ENCODE assay signal across 24 cellular contexts in the genomic region with DNA sequence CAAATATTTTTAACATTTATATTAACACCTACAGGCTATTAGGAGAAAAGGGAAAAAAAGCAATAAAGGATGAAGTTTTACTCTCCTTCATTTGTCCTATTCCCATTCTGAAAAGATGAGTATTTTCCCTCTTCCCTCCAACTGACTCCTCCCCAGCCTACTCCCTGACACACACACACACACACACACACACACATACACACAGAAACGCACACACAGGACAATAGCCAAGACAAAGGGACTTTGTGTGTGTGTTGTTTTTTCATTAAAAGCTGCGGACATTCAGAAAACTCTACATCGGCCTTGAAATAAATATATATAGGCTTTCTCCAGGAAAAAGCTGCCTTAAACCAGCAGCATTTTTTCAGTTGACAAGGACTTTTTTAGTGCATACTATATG.
"Had no signal": no experiment of that assay in that cellular context is flagged by ENCODE, and none has a peak within 500 bp of the region (broad histone marks: within the 10 kb centered on the region; RNA-seq: fewer than 3 reads in every experiment).

No MANE protein-coding gene starts in this region.

- ATAC-seq: naive thymus-derived CD8-positive, alpha-beta T cell; natural killer cell treated with Interleukin-12 subunit alpha and Interleukin-12 subunit beta and Interleukin-15 and Interleukin-18, amount 100 ng/mL, for 72 hours; pancreas; psoas muscle; right cardiac atrium; right lobe of liver; stimulated activated effector memory CD8-positive, alpha-beta T cell treated with anti-CD3 and anti-CD28 coated beads, Interleukin-12 subunit alpha, Interleukin-12 subunit beta, amount 100 ng/mL, for 72 hours; stimulated activated naive B cell treated with anti-CD40 and anti-IgM and Interleukin-4, amounts not matched to agents 10 μg/mL and 1 μg/mL and 100 μg/mL, for 72 hours; upper lobe of right lung had no signal

- H3K4me1 ChIP-seq: pancreas, psoas muscle, right lobe of liver, sigmoid colon, stomach, tibial artery, transverse colon, upper lobe of right lung, uterus had no signal

- H3K4me3 ChIP-seq: pancreas, psoas muscle, right lobe of liver, sigmoid colon, stomach, thoracic aorta, tibial artery, transverse colon, upper lobe of right lung, uterus had no signal

- H3K27ac ChIP-seq: neutrophil, pancreas, psoas muscle, right lobe of liver, sigmoid colon, stomach, thoracic aorta, tibial artery, transverse colon, upper lobe of right lung, uterus had no signal

- H3K27me3 ChIP-seq: neutrophil, pancreas, right lobe of liver, sigmoid colon, stomach, tibial artery, transverse colon, upper lobe of right lung, uterus had no signal

- H3K36me3 ChIP-seq: pancreas, right lobe of liver, sigmoid colon, thoracic aorta, tibial artery, transverse colon, upper lobe of right lung, uterus had no signal

- DNase-seq: naive B cell; naive thymus-derived CD8-positive, alpha-beta T cell; nephron progenitor cell; pancreas; psoas muscle; right cardiac atrium; right lobe of liver; sigmoid colon; small intestine; stimulated activated CD4-positive, alpha-beta T cell treated with anti-CD3 and anti-CD28 coated beads, Interleukin-15, amount 100 ng/mL, for 24 hours; stimulated activated CD4-positive, alpha-beta T cell treated with anti-CD3 and anti-CD28 coated beads, Interleukin-2, amount 100 ng/mL, for 24 hours; stimulated activated CD4-positive, alpha-beta T cell treated with anti-CD3 and anti-CD28 coated beads, Interleukin-2, amount 100 ng/mL, for 48 hours; stimulated activated CD4-positive, alpha-beta T cell treated with anti-CD3 and anti-CD28 coated beads, Interleukin-4, amount 100 ng/mL, for 24 hours; stimulated activated naive B cell treated with anti-CD40 and anti-IgM and Interleukin-4, amounts not matched to agents 10 μg/mL and 1 μg/mL and 100 μg/mL, for 72 hours; stimulated activated naive CD4-positive, alpha-beta T cell treated with Interleukin-2 at 50 U/mL for 16 hours; stomach; tibial artery; transverse colon; upper lobe of right lung; uterus had no signal

- H3K9me3 ChIP-seq: neutrophil, right lobe of liver had no signal
